Comparison of ENCODE assay signal across 1 cellular context in the genomic region with DNA sequence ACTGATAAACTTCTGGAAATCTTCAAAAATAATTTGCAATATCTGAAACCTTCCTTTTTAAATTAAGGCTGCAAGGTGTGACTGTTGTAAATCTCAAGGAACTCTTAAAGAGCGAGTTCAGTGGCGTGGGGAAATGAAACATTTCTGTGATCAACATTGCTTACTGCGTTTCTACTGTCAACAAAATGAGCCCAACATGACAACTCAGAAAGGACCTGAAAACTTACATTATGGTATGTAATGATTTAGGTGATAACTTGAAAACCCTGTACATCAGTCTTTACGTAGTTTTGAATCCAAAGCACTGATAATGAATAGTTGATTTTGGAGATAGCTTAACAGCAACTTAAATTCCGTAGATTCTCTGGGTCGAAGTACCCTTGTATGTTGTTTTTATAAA.
TF ChIP-seq lines count a peak whose summit lies in the region.

No MANE protein-coding gene starts in this region.

TF ChIP-seq in H1, 55 proteins besides CTCF, POLR2A, EP300 and RAD21:
- TF ChIP-seq BCL11A (IDR thresholded peaks at IDR 0.05; ENCODE audit: low read depth in 2 of 2, low read length in 2 of 2), result no peak
- no peak for TF ChIP-seq SIN3A (conservative IDR thresholded peaks at IDR 0.05 in 1 of 2, IDR thresholded peaks at IDR 0.05 in 1 of 2; ENCODE audit: low read depth in 1 of 2, low read length in 2 of 2)
- no peak for TF ChIP-seq JUND (IDR thresholded peaks at IDR 0.05; ENCODE audit: low read length)
- no peak for TF ChIP-seq TBP (IDR thresholded peaks at IDR 0.05; ENCODE audit: low read depth, low read length)
- TF ChIP-seq SUZ12 (IDR thresholded peaks at IDR 0.05; ENCODE audit: low read length), result no peak
- no peak for TF ChIP-seq RNF2 (IDR thresholded peaks at IDR 0.05; ENCODE audit: borderline replicate concordance, low read depth, low read length, missing control alignments, poor library complexity, severe bottlenecking)
- TF ChIP-seq BRCA1 (IDR thresholded peaks at IDR 0.05; ENCODE audit: low read depth, low read length), result no peak
- no peak for TF ChIP-seq BACH1 (IDR thresholded peaks at IDR 0.05; ENCODE audit: low read length)
- TF ChIP-seq SIX5 (IDR thresholded peaks at IDR 0.05; ENCODE audit: low read depth, low read length), result no peak
- no peak for TF ChIP-seq KDM4A (IDR thresholded peaks at IDR 0.05; ENCODE audit: low read depth, low read length, severe bottlenecking)
- no peak for TF ChIP-seq SP2 (IDR thresholded peaks at IDR 0.05; ENCODE audit: low read length)
- TF ChIP-seq, protein P1, sequence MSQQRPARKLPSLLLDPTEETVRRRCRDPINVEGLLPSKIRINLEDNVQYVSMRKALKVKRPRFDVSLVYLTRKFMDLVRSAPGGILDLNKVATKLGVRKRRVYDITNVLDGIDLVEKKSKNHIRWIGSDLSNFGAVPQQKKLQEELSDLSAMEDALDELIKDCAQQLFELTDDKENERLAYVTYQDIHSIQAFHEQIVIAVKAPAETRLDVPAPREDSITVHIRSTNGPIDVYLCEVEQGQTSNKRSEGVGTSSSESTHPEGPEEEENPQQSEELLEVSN (IDR thresholded peaks at IDR 0.05), result no peak
- TF ChIP-seq RFX5 (IDR thresholded peaks at IDR 0.05; ENCODE audit: borderline replicate concordance, low read depth, low read length), result no peak
TF ChIP-seq in H1: peak in this region for 0.
